ENCODE assay signal across 1 cellular context in genomic region chr9:136950656-136951030, GRCh38.
TF ChIP-seq lines count a peak whose summit lies in the region.

No MANE protein-coding gene starts in this region.

TF ChIP-seq in SK-N-SH treated with all-trans-retinoic acid at 6 μM for 48 hours, 23 proteins besides CTCF, POLR2A, EP300 and RAD21 (continued from another document):
- TF ChIP-seq POU6F1 (CRISPR knock-in tag; IDR thresholded peaks at IDR 0.05; ENCODE audit: borderline replicate concordance, low read depth) (no peak), ISL1 (CRISPR knock-in tag; IDR thresholded peaks at IDR 0.05) (no peak)
TF ChIP-seq in SK-N-SH treated with all-trans-retinoic acid at 6 μM for 48 hours: peak in this region for 0.
